ENCODE assay signal across 6 cellular contexts in genomic region chr2:3454005-3454404, GRCh38.
DNase-seq lines count a peak whose midpoint lies in the region; ATAC-seq, FAIRE-seq and TF ChIP-seq lines count a peak whose summit lies in the region.
"Not testable (repeated sequence)": the region's sequence is repeated elsewhere in the genome, so short reads cannot be mapped to it uniquely, and the experiment has no call there.

No MANE protein-coding gene starts in this region.

- not testable (repeated sequence) for TF ChIP-seq CTCF in astrocyte (IDR thresholded peaks at IDR 0.05; ENCODE audit: insufficient read depth, low read depth, low read length); heart right ventricle (IDR thresholded peaks at IDR 0.05); osteoblast (IDR thresholded peaks at IDR 0.05; ENCODE audit: extremely low read depth, low read depth, low read length)

- not testable (repeated sequence) for H3K27me3 Mint-ChIP-seq in astrocyte (ENCODE audit: low read depth, unreplicated experiment)

- H3K36me3 ChIP-seq in astrocyte (ENCODE audit: insufficient read depth, low read length), result not testable (repeated sequence)
- H3K36me3 ChIP-seq in heart right ventricle, result peaks cover 0 to 95% (median 14%) of the 10 kb centered on the region in 9 donors
- H3K36me3 ChIP-seq in osteoblast (ENCODE audit: insufficient read depth, low read length), result peaks cover 42% of the 10 kb centered on the region

- H4K20me1 ChIP-seq in astrocyte (ENCODE audit: insufficient read depth, low read length), result peaks cover 17% of the 10 kb centered on the region
- H4K20me1 ChIP-seq in osteoblast (ENCODE audit: insufficient read depth, low read length), result not testable (repeated sequence)

- not testable (repeated sequence) for H3K4me1 ChIP-seq in astrocyte (ENCODE audit: insufficient read depth, low read length); osteoblast (ENCODE audit: insufficient read depth, low read length)
- peaks cover 2 to 70% (median 13%) of the 10 kb centered on the region in 9 donors for H3K4me1 ChIP-seq in heart right ventricle

- intact Hi-C loops in heart right ventricle (cut with DNase I), result not testable (repeated sequence)

- H3K9me3 ChIP-seq in astrocyte (ENCODE audit: insufficient read depth, low read depth, low read length); heart right ventricle; osteoblast (ENCODE audit: low read depth, low read length): not testable (repeated sequence)

- not testable (repeated sequence) for H3K4me3 Mint-ChIP-seq in astrocyte (ENCODE audit: unreplicated experiment)

- H3K9ac ChIP-seq in astrocyte (ENCODE audit: low read length), result not testable (repeated sequence)

- H2AFZ ChIP-seq in astrocyte (ENCODE audit: low read depth, low read length); osteoblast (ENCODE audit: low read length): not testable (repeated sequence)

- H3K27me3 ChIP-seq in astrocyte (ENCODE audit: insufficient read depth, low read length); heart right ventricle; osteoblast (ENCODE audit: insufficient read depth, low read length): not testable (repeated sequence)

- peaks cover 13% of the 10 kb centered on the region for H3K4me1 Mint-ChIP-seq in astrocyte (ENCODE audit: low read depth, unreplicated experiment)

- FAIRE-seq in HTR-8/SVneo (lab: Jason Lieb, UNC), result peak; percentile 58
- not testable (repeated sequence) for FAIRE-seq in astrocyte (lab: Jason Lieb, UNC)

- ATAC-seq in heart right ventricle, result not testable (repeated sequence)

- not testable (repeated sequence) for H3K9me3 Mint-ChIP-seq in astrocyte (ENCODE audit: unreplicated experiment)

- WGBS in heart right ventricle, 2 donors, result 77 to 89% methylated on average over 6 of the region's 6 CpGs

- H3K36me3 Mint-ChIP-seq in astrocyte (ENCODE audit: low read depth, unreplicated experiment), result peaks cover 27% of the 10 kb centered on the region

- not testable (repeated sequence) for H3K27ac ChIP-seq in astrocyte (ENCODE audit: low read depth, low read length); osteoblast (ENCODE audit: low read depth, low read length)
- peak overlapping the region in 7 of 10 donors; percentile 3 to 83 (median 19) for H3K27ac ChIP-seq in heart right ventricle

- not testable (repeated sequence) for H3K4me2 ChIP-seq in astrocyte (ENCODE audit: low read length); osteoblast (ENCODE audit: insufficient read depth, low read length)

- peak overlapping the region; percentile 34 for H3K27ac Mint-ChIP-seq in astrocyte (ENCODE audit: unreplicated experiment)

- DNase-seq in HTR-8/SVneo (ENCODE audit: insufficient read length, low spot score); astrocyte (ENCODE audit: low read depth); heart right ventricle: not testable (repeated sequence)
- peak; percentile 90 for DNase-seq in NCI-H748 (lab: John Stamatoyannopoulos, UW; ENCODE audit: unreplicated experiment)
- DNase-seq in activated CD8-positive, alpha-beta memory T cell treated with anti-CD3 and anti-CD28 coated beads for 24 hours, result peak; percentile 15
- peak; percentile 29 for DNase-seq in osteoblast (ENCODE audit: insufficient read length, low spot score, missing footprints)

- not testable (repeated sequence) for H3K4me3 ChIP-seq in astrocyte (ENCODE audit: insufficient read depth, low read depth, low read length); heart right ventricle; osteoblast (ENCODE audit: insufficient read depth, low read length)

- not testable (repeated sequence) for H3K79me2 ChIP-seq in astrocyte (ENCODE audit: insufficient read depth, low read length); osteoblast (ENCODE audit: insufficient read depth, low read length)
